ENCODE assay signal across 15 cellular contexts in genomic region chr11:78208257-78209165, GRCh38. TPM values are rescaled to one million over a fixed set of nuclear protein-coding genes. Genes with fewer than 3 reads are reported as not detected.
DNase-seq lines count a peak whose midpoint lies in the region; ATAC-seq, FAIRE-seq and TF ChIP-seq lines count a peak whose summit lies in the region.
"Had no signal": no experiment of that assay in that cellular context is flagged by ENCODE, and none has a peak within 500 bp of the region (broad histone marks: within the 10 kb centered on the region; RNA-seq: fewer than 3 reads in every experiment).

No MANE protein-coding gene starts in this region.

- no peak for TF ChIP-seq RAD21 in HepG2 (CRISPR knock-in tag; IDR thresholded peaks at IDR 0.05)

- POLR2A ChIA-PET in AG04450 (lab: Yijun Ruan, JAX) = interaction anchor here (1.3 kb wide), 1 partner anchor 20 kb away, joined by 3 read pairs; the partner anchor contains the start of genes KCTD21 and USP35
- POLR2A ChIA-PET in Caco-2 (lab: Charles Lee) = no interaction called here
- POLR2A ChIA-PET in HepG2 (lab: Yijun Ruan, JAX) = interaction anchor here (1.5 kb wide), 1 partner anchor 69 kb away, joined by 3 read pairs; the partner anchor contains the start of gene ALG8

- no peak for TF ChIP-seq POLR2A in HepG2 (IDR thresholded peaks at IDR 0.05; ENCODE audit: insufficient read depth in 1 of 2, low read depth in 2 of 2, low read length in 2 of 2)

- no peaks in the 10 kb centered on the region for H3K27me3 ChIP-seq in AG04450 (ENCODE audit: control insufficient read depth, insufficient read depth, low read length)
- H3K27me3 ChIP-seq in Caco-2 (replicated peaks; ENCODE audit: control insufficient read depth, insufficient read depth, low read length) = no peaks in the 10 kb centered on the region
- H3K27me3 ChIP-seq in HepG2 (ENCODE audit: control insufficient read depth in 1 of 2, insufficient read depth in 2 of 2, low read length in 2 of 2) = no peaks in the 10 kb centered on the region
- H3K27me3 ChIP-seq: testis had no signal

- in situ Hi-C loops in HepG2 (cut with HindIII; ENCODE audit: extremely low pct_ligation_motif_present, low pct_unique_long_range_greater_than_20kb) = no loop called here

- H3K9me3 ChIP-seq in AG04450 (ENCODE audit: control insufficient read depth, insufficient read depth, low read length) (no peaks in the 10 kb centered on the region; the same call in 1 of the 2 replicates), Caco-2 (no peaks in the 10 kb centered on the region), HepG2 (ENCODE audit: low read length) (no peaks in the 10 kb centered on the region)
- H3K9me3 ChIP-seq: testis had no signal

- peak overlapping the region; percentile 31 for H3K27ac ChIP-seq in AG04450 (ENCODE audit: low read depth, low read length)
- peak overlapping the region; percentile 25 for H3K27ac ChIP-seq in HepG2 (ENCODE audit: extremely low read length, insufficient read depth, low read length)
- H3K27ac ChIP-seq: testis had no signal

- ATAC-seq in HepG2 = peak; percentile 67

- no peak for TF ChIP-seq CTCF in AG04450 (IDR thresholded peaks at IDR 0.05; ENCODE audit: low read depth, low read length)
- no peak for TF ChIP-seq CTCF in Caco-2 (IDR thresholded peaks at IDR 0.05; ENCODE audit: insufficient read depth in 1 of 2, low read depth in 1 of 2, low read length in 1 of 2, severe bottlenecking in 1 of 2, unreplicated experiment in 1 of 2)
- TF ChIP-seq CTCF in HepG2 (CRISPR knock-in tag; IDR thresholded peaks at IDR 0.05) = no peak

- H3K4me1 ChIP-seq in Caco-2 (no peaks in the 10 kb centered on the region), HepG2 (ENCODE audit: insufficient read depth, low read length) (peaks cover 22% of the 10 kb centered on the region)
- H3K4me1 ChIP-seq: testis had no signal

- H3K36me3 Mint-ChIP-seq in Caco-2 (ENCODE audit: insufficient read depth, unreplicated experiment) = peaks cover 70% of the 10 kb centered on the region

- H3K27me3 Mint-ChIP-seq in Caco-2 (ENCODE audit: insufficient read depth, unreplicated experiment) = no peaks in the 10 kb centered on the region
- H3K27me3 Mint-ChIP-seq: activated CD4-positive, alpha-beta memory T cell treated with anti-CD3 and anti-CD28 coated beads, Interleukin-2, amount 10 ng/mL, durations not matched to agents 7 days and 5 days had no signal

- H3K36me3 ChIP-seq in Caco-2 (ENCODE audit: control insufficient read depth, insufficient read depth, low read length) (no peaks in the 10 kb centered on the region), HepG2 (replicated peaks in 1 of 2; ENCODE audit: control insufficient read depth in 1 of 2, insufficient read depth in 2 of 2, low read length in 2 of 2) (peaks cover 9 to 28% of the 10 kb centered on the region in 2 experiments; a peak in 3 of 5 replicates)

- no TSS peak for BruUV-seq in Caco-2 (replicated peaks; lab: Mats Ljungman, UMichigan)
- no TSS peak for BruUV-seq in HepG2 (replicated peaks; lab: Mats Ljungman, UMichigan)

- H3K79me2 ChIP-seq in HepG2 (ENCODE audit: insufficient read depth, low read length) = no peaks in the 10 kb centered on the region

- H3K4me2 ChIP-seq in HepG2 (ENCODE audit: low read depth, low read length) = no peak overlapping the region

- no peak overlapping the region for H3K4me3 ChIP-seq in AG04450 (ENCODE audit: low read depth, low read length)
- no peak overlapping the region for H3K4me3 ChIP-seq in Caco-2 (ENCODE audit: low read depth, low read length)
- H3K4me3 ChIP-seq in HepG2 (replicated peaks in 1 of 3; ENCODE audit: insufficient read depth in 1 of 3, low read depth in 2 of 3, low read length in 3 of 3) = no peak overlapping the region
- H3K4me3 ChIP-seq: testis had no signal

- intact Hi-C loops in Caco-2 (cut with micrococcal nuclease; ENCODE audit: unreplicated experiment) = no loop called here
- intact Hi-C loops in HepG2 (cut with micrococcal nuclease; ENCODE audit: unreplicated experiment) = loop anchor here (1.0 kb wide), 1 partner anchor 50 kb away; no protein-coding TSS in a partner anchor

- H3K9ac ChIP-seq in HepG2 (ENCODE audit: insufficient read depth, low read depth, low read length) = no peak overlapping the region

- no peaks in the 10 kb centered on the region for H3K4me1 Mint-ChIP-seq in Caco-2 (ENCODE audit: low read depth, unreplicated experiment)

- no peak overlapping the region for H3K4me3 Mint-ChIP-seq in Caco-2 (ENCODE audit: unreplicated experiment)
- H3K4me3 Mint-ChIP-seq: activated CD4-positive, alpha-beta memory T cell treated with anti-CD3 and anti-CD28 coated beads, Interleukin-2, amount 10 ng/mL, durations not matched to agents 7 days and 5 days had no signal

- H3K27ac Mint-ChIP-seq in Caco-2 (ENCODE audit: unreplicated experiment) = peak overlapping the region; percentile 7
- H3K27ac Mint-ChIP-seq: activated CD4-positive, alpha-beta memory T cell treated with anti-CD3 and anti-CD28 coated beads, Interleukin-2, amount 10 ng/mL, durations not matched to agents 7 days and 5 days had no signal

- WGBS in HepG2 (ENCODE audit: low lambda C conversion rate) = 92% methylated on average over 12 of the region's 16 CpGs

- H4K20me1 ChIP-seq in HepG2 (ENCODE audit: insufficient read depth, low read length) = no peaks in the 10 kb centered on the region

- peak; percentile 8 for FAIRE-seq in HepG2 (lab: Jason Lieb, UNC)

- DNase-seq in AG04450 (ENCODE audit: low read depth, low spot score) (no peak), Caco-2 (no peak), amniotic epithelial cell (ENCODE audit: low read depth) (peak; percentile 90), HepG2 (ENCODE audit: low spot score) (peak; percentile 27), NCI-H748 treated with DMSO at 0.1 percent for 48 hours (lab: John Stamatoyannopoulos, UW) (no peak), NCI-H69 (lab: John Stamatoyannopoulos, UW) (no peak), NCI-H1105 (lab: John Stamatoyannopoulos, UW) (no peak)
- DNase-seq in stimulated activated CD4-positive, alpha-beta T cell treated with anti-CD3 and anti-CD28 coated beads, Interleukin-4, amount 100 ng/mL, for 24 hours = no peak
- DNase-seq: activated CD4-positive, alpha-beta memory T cell treated with anti-CD3 and anti-CD28 coated beads, Interleukin-2, amount 10 ng/mL, durations not matched to agents 7 days and 5 days; activated gamma-delta T cell treated with Interleukin-2 at 50 U/mL for 16 hours; DMS79; islet precursor cell; NCI-H2029 treated with DMSO at 0.1 percent for 48 hours; stimulated activated CD4-positive, alpha-beta T cell treated with anti-CD3 and anti-CD28 coated beads, Interleukin-15, amount 100 ng/mL, for 24 hours; testis had no signal

- CTCF ChIA-PET in AG04450 (lab: Charles Lee) = no interaction called here
- CTCF ChIA-PET in Caco-2 (lab: Charles Lee) = no interaction called here
- CTCF ChIA-PET in HepG2 (lab: Yijun Ruan, JAX; ENCODE audit: low intra/inter-chr PET ratio, low total read pairs) = no interaction called here

- no peak overlapping the region for H2AFZ ChIP-seq in HepG2 (ENCODE audit: low read length)

- H3K9me3 Mint-ChIP-seq in Caco-2 (ENCODE audit: unreplicated experiment) = no peaks in the 10 kb centered on the region
- H3K9me3 Mint-ChIP-seq: activated CD4-positive, alpha-beta memory T cell treated with anti-CD3 and anti-CD28 coated beads, Interleukin-2, amount 10 ng/mL, durations not matched to agents 7 days and 5 days had no signal

- TF ChIP-seq EP300 in HepG2 (IDR thresholded peaks at IDR 0.05; ENCODE audit: low read depth in 2 of 2, low read length in 2 of 2) (no peak), HepG2 (CRISPR knock-in tag; IDR thresholded peaks at IDR 0.05; ENCODE audit: borderline replicate concordance) (no peak)

RNA-seq across cellular contexts. Expression of gene USP35, which starts 19.8 kb away (rescaled TPM):
- polyA plus RNA-seq in AG04450 (2011; rRNA removed) (5.5 and 6.0 TPM in 2 replicates), HepG2 (2011; rRNA removed) (7.7 and 11.1 TPM in 2 replicates)
- 7.2 and 10.3 TPM in 2 replicates for polyA minus RNA-seq in AG04450 (2011; rRNA and poly(A)+ RNA removed)
- total RNA-seq in Caco-2 (2022) (10.7 and 11.3 TPM in 2 replicates), HepG2 (2016; rRNA removed; fragmentation: Illumina TruSeq; extraction: Trizol) (1.8 and 4.6 TPM in 2 replicates)
- 0.71 and 0.88 TPM in 2 replicates for total RNA-seq in HepG2 (2016; cell fraction: cytosol; rRNA removed; fragmentation: Illumina TruSeq; extraction: Trizol; ENCODE audit: low read depth)
- 1.7 and 4.5 TPM in 2 replicates for total RNA-seq in HepG2 (2016; cell fraction: insoluble cytoplasmic fraction; rRNA removed; fragmentation: Illumina TruSeq; extraction: Trizol)
- total RNA-seq in HepG2 (2016; cell fraction: membrane; rRNA removed; fragmentation: Illumina TruSeq; extraction: Trizol) = 0.93 and 1.1 TPM in 2 replicates
- total RNA-seq in HepG2 (2016; cell fraction: nucleus; rRNA removed; fragmentation: Illumina TruSeq; extraction: Trizol) = 5.7 and 7.4 TPM in 2 replicates
- polyA plus RNA-seq in HepG2 (2011; cell fraction: cytosol; rRNA removed) = 4.0 and 5.2 TPM in 2 replicates
- 56.5 and 58.1 TPM in 2 replicates for polyA plus RNA-seq in HepG2 (2011; cell fraction: nucleus; rRNA removed)
- polyA plus RNA-seq in HepG2 (2012) = 4.1 and 5.5 TPM in 2 replicates
- polyA plus RNA-seq in HepG2 (2016; cell fraction: cytosol; fragmentation: Illumina TruSeq; extraction: Trizol; ENCODE audit: low read depth) = 0.20 and 0.27 TPM in 2 replicates
- 1.4 and 2.7 TPM in 2 replicates for polyA plus RNA-seq in HepG2 (2016; cell fraction: insoluble cytoplasmic fraction; fragmentation: Illumina TruSeq; extraction: Trizol; ENCODE audit: low read depth)
- 0.61 and 0.63 TPM in 2 replicates for polyA plus RNA-seq in HepG2 (2016; cell fraction: membrane; fragmentation: Illumina TruSeq; extraction: Trizol; ENCODE audit: low read depth)
- 10.1 and 12.3 TPM in 2 replicates for polyA plus RNA-seq in HepG2 (2016; cell fraction: nucleus; fragmentation: Illumina TruSeq; extraction: Trizol; ENCODE audit: insufficient read depth, low read depth)
- polyA minus RNA-seq in HepG2 (2011; rRNA and poly(A)+ RNA removed; ENCODE audit: low replicate concordance) = 5.1 and 12.7 TPM in 2 replicates
- polyA minus RNA-seq in HepG2 (2011; cell fraction: cytosol; rRNA and poly(A)+ RNA removed) = 2.4 and 3.2 TPM in 2 replicates
- polyA minus RNA-seq in HepG2 (2011; cell fraction: nucleus; rRNA and poly(A)+ RNA removed) = 17.3 and 18.0 TPM in 2 replicates

RNA-seq across cellular contexts. Expression of gene KCTD21, which starts 20.1 kb away (rescaled TPM):
- polyA plus RNA-seq in AG04450 (2011; rRNA removed) (18.4 and 19.7 TPM in 2 replicates), HepG2 (2011; rRNA removed) (13.2 and 13.5 TPM in 2 replicates)
- 42.1 and 65.1 TPM in 2 replicates for polyA minus RNA-seq in AG04450 (2011; rRNA and poly(A)+ RNA removed)
- total RNA-seq in Caco-2 (2022) (6.4 and 10.4 TPM in 2 replicates), HepG2 (2016; rRNA removed; fragmentation: Illumina TruSeq; extraction: Trizol) (3.1 and 3.9 TPM in 2 replicates)
- total RNA-seq in HepG2 (2016; cell fraction: cytosol; rRNA removed; fragmentation: Illumina TruSeq; extraction: Trizol; ENCODE audit: low read depth) = 0.97 and 1.3 TPM in 2 replicates
- 3.3 and 4.3 TPM in 2 replicates for total RNA-seq in HepG2 (2016; cell fraction: insoluble cytoplasmic fraction; rRNA removed; fragmentation: Illumina TruSeq; extraction: Trizol)
- 3.1 TPM in 2 replicates for total RNA-seq in HepG2 (2016; cell fraction: membrane; rRNA removed; fragmentation: Illumina TruSeq; extraction: Trizol)
- 1.3 and 1.6 TPM in 2 replicates for total RNA-seq in HepG2 (2016; cell fraction: nucleus; rRNA removed; fragmentation: Illumina TruSeq; extraction: Trizol)
- 11.0 and 13.8 TPM in 2 replicates for polyA plus RNA-seq in HepG2 (2011; cell fraction: cytosol; rRNA removed)
- polyA plus RNA-seq in HepG2 (2011; cell fraction: nucleus; rRNA removed) = 5.4 and 6.0 TPM in 2 replicates
- polyA plus RNA-seq in HepG2 (2012) = 6.6 and 9.3 TPM in 2 replicates
- polyA plus RNA-seq in HepG2 (2016; cell fraction: cytosol; fragmentation: Illumina TruSeq; extraction: Trizol; ENCODE audit: low read depth) = 1.2 and 1.4 TPM in 2 replicates
- 4.8 and 5.3 TPM in 2 replicates for polyA plus RNA-seq in HepG2 (2016; cell fraction: insoluble cytoplasmic fraction; fragmentation: Illumina TruSeq; extraction: Trizol; ENCODE audit: low read depth)
- polyA plus RNA-seq in HepG2 (2016; cell fraction: membrane; fragmentation: Illumina TruSeq; extraction: Trizol; ENCODE audit: low read depth) = 2.5 and 3.1 TPM in 2 replicates
- polyA plus RNA-seq in HepG2 (2016; cell fraction: nucleus; fragmentation: Illumina TruSeq; extraction: Trizol; ENCODE audit: insufficient read depth, low read depth) = 3.6 and 4.7 TPM in 2 replicates
- polyA minus RNA-seq in HepG2 (2011; rRNA and poly(A)+ RNA removed; ENCODE audit: low replicate concordance) = 14.8 and 38.3 TPM in 2 replicates
- polyA minus RNA-seq in HepG2 (2011; cell fraction: cytosol; rRNA and poly(A)+ RNA removed) = 8.7 and 11.6 TPM in 2 replicates
- 5.3 and 6.6 TPM in 2 replicates for polyA minus RNA-seq in HepG2 (2011; cell fraction: nucleus; rRNA and poly(A)+ RNA removed)

Comparison
In these comparisons a context has a peak if more than half of its experiments do, and no peak if none do; other contexts are left out.
1. DNase-seq: peak in amniotic epithelial cell (single experiment) and HepG2 (single experiment); none in AG04450 (single experiment), Caco-2 (0 of 2), stimulated activated CD4-positive, alpha-beta T cell treated with anti-CD3 and anti-CD28 coated beads, Interleukin-4, amount 100 ng/mL, for 24 hours (single experiment), NCI-H748 treated with DMSO at 0.1 percent for 48 hours (single experiment), NCI-H69 (single experiment) and NCI-H1105 (single experiment).